In genomic region chr7:102613575-102614345, GRCh38 we compare ENCODE assay signal across 12 cellular contexts. TPM values are rescaled to one million over a fixed set of nuclear protein-coding genes. Genes with fewer than 3 reads are reported as not detected.
DNase-seq lines count a peak whose midpoint lies in the region; ATAC-seq and TF ChIP-seq lines count a peak whose summit lies in the region.
"Not testable (repeated sequence)": the region's sequence is repeated elsewhere in the genome, so short reads cannot be mapped to it uniquely, and the experiment has no call there.
"Had no signal": no experiment of that assay in that cellular context is flagged by ENCODE, and none has a peak within 500 bp of the region (broad histone marks: within the 10 kb centered on the region; RNA-seq: fewer than 3 reads in every experiment).

No MANE protein-coding gene starts in this region.

- intact Hi-C loops in Right ventricle myocardium superior (cut with DNase I); spleen (cut with DNase I; ENCODE audit: low total_unique reads): not testable (repeated sequence)

- not testable (repeated sequence) for H3K27me3 ChIP-seq in spleen (replicated peaks in 1 of 7)

- not testable (repeated sequence) for H3K9me3 Mint-ChIP-seq in WTC11

- DNase-seq in WTC11 (ENCODE audit: low spot score) (peak; percentile 7), Right ventricle myocardium superior (peak; percentile 34), spleen (peak; percentile 27)

- not testable (repeated sequence) for H3K4me3 Mint-ChIP-seq in WTC11

- not testable (repeated sequence) for H3K36me3 Mint-ChIP-seq in WTC11

- not testable (repeated sequence) for H3K4me3 ChIP-seq in spleen

- POLR2A ChIA-PET in WTC11 (lab: Charles Lee): not testable (repeated sequence)

- H3K36me3 ChIP-seq in spleen: not testable (repeated sequence)

- CTCF ChIA-PET in WTC11 (lab: Charles Lee): not testable (repeated sequence)

- not testable (repeated sequence) for H3K27ac Mint-ChIP-seq in WTC11

- not testable (repeated sequence) for H3K4me1 Mint-ChIP-seq in WTC11

- H3K27me3 Mint-ChIP-seq in WTC11 (ENCODE audit: low read depth): not testable (repeated sequence)

- 41 to 58% (median 46%) methylated on average over 2 to 5 of the region's 15 CpGs; no CpG with 5 or more reads in 1 of the 5 donors for WGBS in spleen, 5 donors

- ATAC-seq in GM18499 (IDR thresholded peaks at IDR 0.05; ENCODE audit: insufficient read depth, unreplicated experiment) (peak; percentile 60), GM19324 (IDR thresholded peaks at IDR 0.05; ENCODE audit: low FRiP score, unreplicated experiment) (peak; percentile 72), GM21576 (IDR thresholded peaks at IDR 0.05; ENCODE audit: unreplicated experiment) (peak; percentile 65), HG02938 (IDR thresholded peaks at IDR 0.05; ENCODE audit: unreplicated experiment) (peak; percentile 61), HG03354 (IDR thresholded peaks at IDR 0.05; ENCODE audit: poor library complexity, severe bottlenecking, unreplicated experiment) (peak; percentile 70)
- not testable (repeated sequence) for ATAC-seq in WTC11; Right ventricle myocardium superior (ENCODE audit: poor library complexity)

- not testable (repeated sequence) for H3K4me1 ChIP-seq in spleen

- TF ChIP-seq CTCF in WTC11 (IDR thresholded peaks at IDR 0.05); spleen (IDR thresholded peaks at IDR 0.05 in 8 of 11, conservative IDR thresholded peaks at IDR 0.05 in 3 of 11): not testable (repeated sequence)

- peak overlapping the region in 3 of 8 donors; percentile 34 to 60 (median 43) for H3K27ac ChIP-seq in spleen

- not testable (repeated sequence) for TF ChIP-seq POLR2A in spleen (IDR thresholded peaks at IDR 0.05)

- not testable (repeated sequence) for H3K9me3 ChIP-seq in spleen

RNA-seq across cellular contexts. Expression of gene RASA4, which starts 2.8 kb away (rescaled TPM):
- 11.2 to 17.9 TPM (median 17.4 TPM) in 3 replicates for total RNA-seq in WTC11 (2021)
- 16.6 TPM for total RNA-seq in Right ventricle myocardium superior
- total RNA-seq in spleen: 100 to 1,000 TPM in 1 of 7 donors, 10 to 100 TPM in 6; 48.0 to 119 (median 60.6) TPM
- polyA plus RNA-seq in spleen: 10 to 100 TPM; 34.5 to 51.2 (median 38.5) TPM

RNA-seq across cellular contexts. Expression of gene UPK3BL1, which starts 28.8 kb away (rescaled TPM):
- 21.3 to 27.4 TPM (median 23.2 TPM) in 3 replicates for total RNA-seq in WTC11 (2021)
- 12.2 TPM for total RNA-seq in Right ventricle myocardium superior
- 10 to 100 TPM; 18.5 to 57.4 (median 35.9) TPM for total RNA-seq in spleen
- polyA plus RNA-seq in spleen: 100 to 1,000 TPM in 2 of 3 donors, 10 to 100 TPM in 1; 54.5 to 206 (median 108) TPM

RNA-seq across cellular contexts. Expression of gene SPDYE2B, which starts 36.4 kb away (rescaled TPM):
- total RNA-seq in WTC11 (2021): 0.23 TPM in 1 of 3 replicates, not detected in the others
- not detected for total RNA-seq in Right ventricle myocardium superior
- total RNA-seq in spleen: not detected
- not detected for polyA plus RNA-seq in spleen
- total RNA-seq: aorta, epithelial cell of proximal tubule, mesothelial cell of epicardium, urinary bladder had no signal
- polyA plus RNA-seq: aorta, urinary bladder had no signal

RNA-seq across cellular contexts. Expression of gene POLR2J3, which starts 41.4 kb away (rescaled TPM):
- total RNA-seq in WTC11 (2021) (21.2 to 26.5 TPM (median 24.7 TPM) in 3 replicates), Right ventricle myocardium superior (12.0 TPM), spleen (10 to 100 TPM; 32.6 to 63.8 (median 44.3) TPM)
- polyA plus RNA-seq in spleen: 10 to 100 TPM; 26.9 to 67.3 (median 40.3) TPM

RNA-seq across cellular contexts. Expression of gene POLR2J2, which starts 57.7 kb away (rescaled TPM):
- 4.3 to 5.9 TPM (median 5.5 TPM) in 3 replicates for total RNA-seq in WTC11 (2021)
- total RNA-seq in Right ventricle myocardium superior: 1.7 TPM
- 10 to 100 TPM in 5 of 7 donors, 1 to 10 TPM in 2; 9.3 to 21.1 (median 11.6) TPM for total RNA-seq in spleen
- polyA plus RNA-seq in spleen: 1 to 10 TPM in 2 of 3 donors, under 1 TPM in 1; 0.99 to 3.5 (median 3.0) TPM
